ENCODE assay signal across 14 cellular contexts in the genomic region with DNA sequence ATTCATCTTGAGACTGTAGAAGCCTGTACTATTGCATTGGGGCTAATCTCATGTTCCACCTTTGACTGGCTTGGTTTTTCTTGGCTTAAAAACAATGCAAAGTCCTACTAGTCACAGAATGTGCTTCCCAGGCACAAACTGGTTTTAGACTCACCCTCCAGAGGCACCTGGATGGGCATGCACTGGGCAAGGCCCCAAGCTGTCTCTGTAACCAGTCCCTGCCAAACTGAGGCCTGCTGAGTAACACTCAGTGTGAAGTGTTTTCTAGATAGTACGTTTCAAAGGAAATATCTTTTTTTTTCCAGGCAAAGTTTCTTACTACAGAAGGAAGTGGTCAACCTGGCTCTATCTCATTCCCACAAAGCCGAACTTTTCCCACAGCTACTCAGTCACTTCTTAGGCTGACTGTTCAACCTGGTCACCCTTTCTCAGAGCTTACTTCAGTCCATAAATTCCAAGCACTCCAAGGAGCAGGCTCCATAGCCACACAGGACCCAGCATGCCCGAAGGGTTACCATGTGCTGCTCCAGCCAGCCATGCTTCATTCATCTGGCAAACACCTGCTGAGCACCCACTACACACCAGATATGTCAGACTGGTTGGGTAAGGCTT. TPM values are rescaled to one million over a fixed set of nuclear protein-coding genes. Genes with fewer than 3 reads are reported as not detected.
DNase-seq lines count a peak whose midpoint lies in the region; ATAC-seq, FAIRE-seq and TF ChIP-seq lines count a peak whose summit lies in the region.
"Had no signal": no experiment of that assay in that cellular context is flagged by ENCODE, and none has a peak within 500 bp of the region (broad histone marks: within the 10 kb centered on the region; RNA-seq: fewer than 3 reads in every experiment).

No MANE protein-coding gene starts in this region.

- peaks cover 26% of the 10 kb centered on the region for H3K36me3 ChIP-seq in astrocyte (ENCODE audit: insufficient read depth, low read length)
- H3K36me3 ChIP-seq in cardiac muscle cell = peaks cover 62% of the 10 kb centered on the region
- H3K36me3 ChIP-seq in thyroid gland = no peaks in the 10 kb centered on the region

- H3K4me3 ChIP-seq in astrocyte (ENCODE audit: insufficient read depth, low read depth, low read length) (no peak overlapping the region), cardiac muscle cell (no peak overlapping the region), thyroid gland (replicated peaks in 1 of 3) (no peak overlapping the region)
- H3K4me3 ChIP-seq: thoracic aorta had no signal

- no peak overlapping the region for H3K9ac ChIP-seq in astrocyte (ENCODE audit: low read length)
- H3K9ac ChIP-seq: parathyroid adenoma had no signal

- WGBS in thyroid gland, 2 donors = 38 to 63% methylated on average over 3 of the region's 3 CpGs

- H3K4me1 Mint-ChIP-seq in activated CD8-positive, alpha-beta memory T cell treated with anti-CD3 and anti-CD28 coated beads, Interleukin-2, amount 10 ng/mL, durations not matched to agents 7 days and 5 days = peaks cover 54% of the 10 kb centered on the region
- peaks cover 13% of the 10 kb centered on the region for H3K4me1 Mint-ChIP-seq in astrocyte (ENCODE audit: low read depth, unreplicated experiment)

- peak; percentile 33 for ATAC-seq in activated CD8-positive, alpha-beta memory T cell treated with anti-CD3 and anti-CD28 coated beads, Interleukin-2, amount 10 ng/mL, durations not matched to agents 7 days and 5 days

- intact Hi-C loops in thyroid gland (cut with DNase I) = no loop called here

- TF ChIP-seq POLR2A in thyroid gland (IDR thresholded peaks at IDR 0.05) (no peak), erythroblast (IDR thresholded peaks at IDR 0.05; ENCODE audit: low read length) (no peak)

- no peak for FAIRE-seq in astrocyte (lab: Jason Lieb, UNC)
- FAIRE-seq: RCC 7860 had no signal

- H3K4me3 Mint-ChIP-seq in activated CD8-positive, alpha-beta memory T cell treated with anti-CD3 and anti-CD28 coated beads, Interleukin-2, amount 10 ng/mL, durations not matched to agents 7 days and 5 days = no peak overlapping the region
- no peak overlapping the region for H3K4me3 Mint-ChIP-seq in astrocyte (ENCODE audit: unreplicated experiment)

- no peak for TF ChIP-seq CTCF in astrocyte (IDR thresholded peaks at IDR 0.05; ENCODE audit: insufficient read depth, low read depth, low read length)
- TF ChIP-seq CTCF in cardiac muscle cell (IDR thresholded peaks at IDR 0.05; ENCODE audit: low read depth, low read length) = no peak
- no peak for TF ChIP-seq CTCF in thyroid gland (IDR thresholded peaks at IDR 0.05)

- H3K9me3 ChIP-seq in astrocyte (ENCODE audit: insufficient read depth, low read depth, low read length) (no peaks in the 10 kb centered on the region), cardiac muscle cell (ENCODE audit: low read depth) (no peaks in the 10 kb centered on the region), thyroid gland (no peaks in the 10 kb centered on the region)
- H3K9me3 ChIP-seq: thoracic aorta had no signal

- H3K27me3 ChIP-seq in astrocyte (ENCODE audit: insufficient read depth, low read length) = no peaks in the 10 kb centered on the region
- no peaks in the 10 kb centered on the region for H3K27me3 ChIP-seq in cardiac muscle cell
- no peaks in the 10 kb centered on the region for H3K27me3 ChIP-seq in thyroid gland

- H3K9me3 Mint-ChIP-seq in activated CD8-positive, alpha-beta memory T cell treated with anti-CD3 and anti-CD28 coated beads, Interleukin-2, amount 10 ng/mL, durations not matched to agents 7 days and 5 days (ENCODE audit: low read depth) = no peaks in the 10 kb centered on the region
- H3K9me3 Mint-ChIP-seq in astrocyte (ENCODE audit: unreplicated experiment) = no peaks in the 10 kb centered on the region

- H4K20me1 ChIP-seq in astrocyte (ENCODE audit: insufficient read depth, low read length) = peaks cover 70% of the 10 kb centered on the region

- no peak overlapping the region for H3K4me2 ChIP-seq in astrocyte (ENCODE audit: low read length)

- H3K36me3 Mint-ChIP-seq in activated CD8-positive, alpha-beta memory T cell treated with anti-CD3 and anti-CD28 coated beads, Interleukin-2, amount 10 ng/mL, durations not matched to agents 7 days and 5 days = peaks cover 30% of the 10 kb centered on the region
- H3K36me3 Mint-ChIP-seq in astrocyte (ENCODE audit: low read depth, unreplicated experiment) = peaks cover 25% of the 10 kb centered on the region

- H2AFZ ChIP-seq in astrocyte (ENCODE audit: low read depth, low read length) = no peak overlapping the region
- H2AFZ ChIP-seq: parathyroid adenoma had no signal

- CTCF ChIA-PET in activated CD8-positive, alpha-beta memory T cell treated with anti-CD3 and anti-CD28 coated beads, Interleukin-2, amount 10 ng/mL, durations not matched to agents 7 days and 5 days (lab: Charles Lee) = interaction anchor here (1.3 kb wide), 1 partner anchor 11 kb away, joined by 3 read pairs; no protein-coding TSS in a partner anchor

- H3K4me1 ChIP-seq in astrocyte (ENCODE audit: insufficient read depth, low read length) (no peaks in the 10 kb centered on the region), cardiac muscle cell (ENCODE audit: low read depth) (no peaks in the 10 kb centered on the region), thyroid gland (peaks cover 32 to 38% of the 10 kb centered on the region in 2 donors)

- H3K79me2 ChIP-seq in astrocyte (ENCODE audit: insufficient read depth, low read length) = peaks cover 3% of the 10 kb centered on the region
- H3K79me2 ChIP-seq: parathyroid adenoma had no signal

- H3K27ac Mint-ChIP-seq in activated CD8-positive, alpha-beta memory T cell treated with anti-CD3 and anti-CD28 coated beads, Interleukin-2, amount 10 ng/mL, durations not matched to agents 7 days and 5 days = peak overlapping the region; percentile 61
- H3K27ac Mint-ChIP-seq in astrocyte (ENCODE audit: unreplicated experiment) = peak overlapping the region; percentile 47

- no peak overlapping the region for H3K27ac ChIP-seq in astrocyte (ENCODE audit: low read depth, low read length)
- peak overlapping the region; percentile 55 for H3K27ac ChIP-seq in cardiac muscle cell
- peak overlapping the region; percentile 57 to 71 (median 67) for H3K27ac ChIP-seq in thyroid gland
- H3K27ac ChIP-seq: parathyroid adenoma, thoracic aorta had no signal

- no peaks in the 10 kb centered on the region for H3K27me3 Mint-ChIP-seq in activated CD8-positive, alpha-beta memory T cell treated with anti-CD3 and anti-CD28 coated beads, Interleukin-2, amount 10 ng/mL, durations not matched to agents 7 days and 5 days
- H3K27me3 Mint-ChIP-seq in astrocyte (ENCODE audit: low read depth, unreplicated experiment) = no peaks in the 10 kb centered on the region

- no peak for DNase-seq in activated CD8-positive, alpha-beta memory T cell treated with anti-CD3 and anti-CD28 coated beads, Interleukin-2, amount 10 ng/mL, durations not matched to agents 7 days and 5 days
- no peak for DNase-seq in activated CD8-positive, alpha-beta memory T cell treated with anti-CD3 and anti-CD28 coated beads for 24 hours
- peak; percentile 88 for DNase-seq in astrocyte (ENCODE audit: low read depth)
- peak in 1 of 2 donors; percentile 53 for DNase-seq in cardiac muscle cell (ENCODE audit: low read depth in 1 of 2, low spot score in 1 of 2)
- peak; percentile 92 to 94 for DNase-seq in thyroid gland
- no peak for DNase-seq in erythroblast (lab: John Stamatoyannopoulos, UW)
- no peak for DNase-seq in COLO668 (lab: John Stamatoyannopoulos, UW; ENCODE audit: unreplicated experiment)
- DNase-seq in activated effector memory CD4-positive, alpha-beta T cell treated with anti-CD3 and anti-CD28 coated beads, Interleukin-2, amount 50 U/mL, for 16 hours = no peak
- DNase-seq: cortex of kidney, DMS153, NCI-H2227 treated with DMSO at 0.1 percent for 48 hours had no signal

RNA-seq across cellular contexts. Expression of a gene that starts 57.4 kb away (rescaled TPM):
- 10 to 100 TPM; 45.5 to 54.0 TPM for total RNA-seq in activated CD8-positive, alpha-beta memory T cell treated with anti-CD3 and anti-CD28 coated beads, Interleukin-2, amount 10 ng/mL, durations not matched to agents 7 days and 5 days
- total RNA-seq in astrocyte = 281 and 305 TPM in 2 replicates
- 243 and 360 TPM in 2 replicates for total RNA-seq in cardiac muscle cell
- 256 and 375 TPM in 2 replicates for polyA plus RNA-seq in cardiac muscle cell
- total RNA-seq in thyroid gland = 100 to 1,000 TPM in 3 of 4 donors, 10 to 100 TPM in 1; 86.7 to 134 (median 124) TPM

Comparison
In these comparisons a context has a peak if more than half of its experiments do, and no peak if none do; other contexts are left out.
1. DNase-seq: peak in astrocyte (single experiment) and thyroid gland (2 of 2); none in activated CD8-positive, alpha-beta memory T cell treated with anti-CD3 and anti-CD28 coated beads, Interleukin-2, amount 10 ng/mL, durations not matched to agents 7 days and 5 days (single experiment), activated CD8-positive, alpha-beta memory T cell treated with anti-CD3 and anti-CD28 coated beads for 24 hours (single experiment), erythroblast (0 of 2), COLO668 (single experiment) and activated effector memory CD4-positive, alpha-beta T cell treated with anti-CD3 and anti-CD28 coated beads, Interleukin-2, amount 50 U/mL, for 16 hours (single experiment).